9 cellular contexts compared by ENCODE assay signal in genomic region chr5:73419414-73420390, GRCh38. TPM values are rescaled to one million over a fixed set of nuclear protein-coding genes. Genes with fewer than 3 reads are reported as not detected.
DNase-seq lines count a peak whose midpoint lies in the region; ATAC-seq and TF ChIP-seq lines count a peak whose summit lies in the region.
"Had no signal": no experiment of that assay in that cellular context is flagged by ENCODE, and none has a peak within 500 bp of the region (broad histone marks: within the 10 kb centered on the region; RNA-seq: fewer than 3 reads in every experiment).

No MANE protein-coding gene starts in this region.

- H3K27me3 ChIP-seq in CD4-positive, alpha-beta memory T cell (ENCODE audit: insufficient read depth, low read length), result peaks cover 61% of the 10 kb centered on the region
- no peaks in the 10 kb centered on the region for H3K27me3 ChIP-seq in osteoblast (ENCODE audit: insufficient read depth, low read length)
- no peaks in the 10 kb centered on the region for H3K27me3 ChIP-seq in MM.1S (replicated peaks; ENCODE audit: insufficient read depth, low read length)

- H3F3A ChIP-seq in MM.1S (ENCODE audit: insufficient read depth, low read length), result no peaks in the 10 kb centered on the region

- peaks cover 69 to 72% of the 10 kb centered on the region in 2 donors for H3K27me3 Mint-ChIP-seq in CD4-positive, alpha-beta memory T cell

- H3K9ac ChIP-seq in MM.1S (ENCODE audit: low read length), result no peak overlapping the region
- H3K9ac ChIP-seq: KMS-11 had no signal

- peaks cover 15% of the 10 kb centered on the region for H3K4me1 ChIP-seq in CD4-positive, alpha-beta memory T cell (ENCODE audit: insufficient read depth, low read length)
- peaks cover 36% of the 10 kb centered on the region for H3K4me1 ChIP-seq in osteoblast (ENCODE audit: insufficient read depth, low read length)
- no peaks in the 10 kb centered on the region for H3K4me1 ChIP-seq in MM.1S (ENCODE audit: low read length)

- TF ChIP-seq CTCF in osteoblast (IDR thresholded peaks at IDR 0.05; ENCODE audit: extremely low read depth, low read depth, low read length), result no peak
- TF ChIP-seq CTCF in MM.1S (IDR thresholded peaks at IDR 0.05; ENCODE audit: low read length), result no peak
- no peak for TF ChIP-seq CTCF in GM10248 (IDR thresholded peaks at IDR 0.05; ENCODE audit: control extremely low read depth, extremely low read depth, low read depth, missing control alignments)

- H2AFZ ChIP-seq in osteoblast (ENCODE audit: low read length) (peak overlapping the region; percentile 92), MM.1S (ENCODE audit: low read length) (no peak overlapping the region)

- peaks cover 0 to 6% (median 2%) of the 10 kb centered on the region in 8 donors for H3K9me3 Mint-ChIP-seq in CD4-positive, alpha-beta memory T cell

- H3K9me2 ChIP-seq in MM.1S (replicated peaks; ENCODE audit: insufficient read depth, low read length), result no peaks in the 10 kb centered on the region

- peak overlapping the region; percentile 85 for H3K4me2 ChIP-seq in osteoblast (ENCODE audit: insufficient read depth, low read length)
- H3K4me2 ChIP-seq in MM.1S (ENCODE audit: low read depth, low read length), result no peak overlapping the region
- H3K4me2 ChIP-seq: KMS-11 had no signal

- no peaks in the 10 kb centered on the region for H3K79me2 ChIP-seq in osteoblast (ENCODE audit: insufficient read depth, low read length)
- no peaks in the 10 kb centered on the region for H3K79me2 ChIP-seq in MM.1S (ENCODE audit: low read length)

- H4K20me1 ChIP-seq in osteoblast (ENCODE audit: insufficient read depth, low read length) (no peaks in the 10 kb centered on the region), MM.1S (ENCODE audit: insufficient read depth, low read length) (no peaks in the 10 kb centered on the region)

- H3K9me3 ChIP-seq in CD4-positive, alpha-beta memory T cell (ENCODE audit: control insufficient read depth in 1 of 2, low read length in 2 of 2), result no peaks in the 10 kb centered on the region
- H3K9me3 ChIP-seq in osteoblast (ENCODE audit: low read depth, low read length) (no peaks in the 10 kb centered on the region), MM.1S (replicated peaks; ENCODE audit: insufficient read depth, low read length) (no peaks in the 10 kb centered on the region)

- intact Hi-C loops in CD4-positive, alpha-beta memory T cell (cut with micrococcal nuclease), result loop anchor here (2.0 to 5.0 kb wide), 2 partner anchors 15 to 32 kb away; no protein-coding TSS in a partner anchor

- H3K4me3 ChIP-seq in CD4-positive, alpha-beta memory T cell (ENCODE audit: low read length in 2 of 2), result no peak overlapping the region
- H3K4me3 ChIP-seq in osteoblast (ENCODE audit: insufficient read depth, low read length) (peak overlapping the region; percentile 62), MM.1S (ENCODE audit: low read length) (no peak overlapping the region)

- H3K36me3 ChIP-seq in CD4-positive, alpha-beta memory T cell (ENCODE audit: insufficient read depth, low read length), result no peaks in the 10 kb centered on the region
- H3K36me3 ChIP-seq in osteoblast (ENCODE audit: insufficient read depth, low read length) (no peaks in the 10 kb centered on the region), MM.1S (replicated peaks; ENCODE audit: insufficient read depth, low read length) (no peaks in the 10 kb centered on the region)

- no peak for ATAC-seq in HG03469 (IDR thresholded peaks at IDR 0.05; ENCODE audit: unreplicated experiment)

- CTCF ChIA-PET in CD4-positive, alpha-beta memory T cell (lab: Charles Lee; ENCODE audit: partially characterized antibody), result interaction anchor here (1.3 to 2.1 kb wide), 3 partner anchors 14 to 35 kb away, joined by 4 to 7 read pairs (median 6); no protein-coding TSS in a partner anchor
- CTCF ChIA-PET in GM10248 (lab: Yijun Ruan, JAX), result interaction anchor here (0.8 to 2.5 kb wide), 3 partner anchors 11 to 35 kb away, joined by 3 to 6 read pairs (median 3); no protein-coding TSS in a partner anchor

- no peak for DNase-seq in CD4-positive, alpha-beta memory T cell
- DNase-seq in NCI-H524 treated with DMSO at 0.1 percent for 48 hours (lab: John Stamatoyannopoulos, UW), result peak; percentile 11
- peak; percentile 95 for DNase-seq in fibroblast of gingiva (ENCODE audit: low read depth)
- DNase-seq in osteoblast (ENCODE audit: insufficient read length, low spot score, missing footprints), result peak; percentile 91
- no peak for DNase-seq in MM.1S
- no peak for DNase-seq in HPDE6-E6E7 (ENCODE audit: extremely low spot score)
- no peak for DNase-seq in GM10248 (ENCODE audit: extremely low spot score)

- POLR2A ChIA-PET in CD4-positive, alpha-beta memory T cell (lab: Charles Lee; ENCODE audit: partially characterized antibody), result interaction anchor here (0.9 kb wide), 1 partner anchor 29 kb away, joined by 3 read pairs; the partner anchor contains the start of gene FOXD1
- POLR2A ChIA-PET in GM10248 (lab: Yijun Ruan, JAX), result no interaction called here

- H3K4me3 Mint-ChIP-seq in CD4-positive, alpha-beta memory T cell, result peak overlapping the region in 7 of 8 donors; percentile 21 to 78 (median 57)

- H3K36me3 Mint-ChIP-seq in CD4-positive, alpha-beta memory T cell, result peaks cover 0 to 3% of the 10 kb centered on the region in 2 donors

- H3K4me1 Mint-ChIP-seq in CD4-positive, alpha-beta memory T cell, result peaks cover 8 to 22% (median 15%) of the 10 kb centered on the region in 4 donors

- no peak overlapping the region for H3K27ac ChIP-seq in CD4-positive, alpha-beta memory T cell (ENCODE audit: low read depth, low read length)
- H3K27ac ChIP-seq in osteoblast (ENCODE audit: low read depth, low read length) (peak overlapping the region; percentile 24), MM.1S (ENCODE audit: low read length) (no peak overlapping the region)
- H3K27ac ChIP-seq: KMS-11 had no signal

- H3K27ac Mint-ChIP-seq in CD4-positive, alpha-beta memory T cell, result no peak overlapping the region

RNA-seq across cellular contexts. Expression of gene FOXD1, which starts 28.9 kb away (rescaled TPM):
- total RNA-seq in CD4-positive, alpha-beta memory T cell, result not detected
- under 1 TPM in 1 of 2 donors, not detected in 1; 0.08 TPM for polyA plus RNA-seq in CD4-positive, alpha-beta memory T cell
- 12.7 and 17.0 TPM in 2 replicates for total RNA-seq in osteoblast

Comparison
In these comparisons a context has a peak if more than half of its experiments do, and no peak if none do; other contexts are left out.
1. DNase-seq: peak in NCI-H524 treated with DMSO at 0.1 percent for 48 hours (single experiment), fibroblast of gingiva (single experiment) and osteoblast (single experiment); none in CD4-positive, alpha-beta memory T cell (0 of 5), MM.1S (single experiment), HPDE6-E6E7 (single experiment) and GM10248 (single experiment).
2. RNA of gene FOXD1, which starts 28.9 kb away (total RNA-seq): 12.7 to 17.0 TPM in osteoblast; not detected in CD4-positive, alpha-beta memory T cell; every median in the first group is over 10 times any median in the second.